ENCODE assay signal across 19 cellular contexts in genomic region chr1:13009348-13009747, GRCh38. TPM values are rescaled to one million over a fixed set of nuclear protein-coding genes. Genes with fewer than 3 reads are reported as not detected.
"Had no signal": no experiment of that assay in that cellular context is flagged by ENCODE, and none has a peak within 500 bp of the region (broad histone marks: within the 10 kb centered on the region; RNA-seq: fewer than 3 reads in every experiment).

No MANE protein-coding gene starts in this region.

RNA-seq across cellular contexts. Expression of gene PRAMEF27, which starts 47.0 kb away (rescaled TPM):
- total RNA-seq: activated naive CD4-positive, alpha-beta T cell treated with anti-CD3 and anti-CD28 coated beads for 36 hours; activated naive CD4-positive, alpha-beta T cell treated with anti-CD3 and anti-CD28 coated beads, Interleukin-2, amount 50 U/mL, for 72 hours; activated naive CD8-positive, alpha-beta T cell treated with anti-CD3 and anti-CD28 coated beads for 36 hours; activated naive CD8-positive, alpha-beta T cell treated with anti-CD3 and anti-CD28 coated beads, Interleukin-2, amount 10 ng/mL, durations not matched to agents 7 days and 5 days; activated T-cell treated with anti-CD3 and anti-CD28 coated beads, Interleukin-2, amount 50 U/mL, for 4 hours; activated T-cell treated with anti-CD3 and anti-CD28 coated beads, Interleukin-2, amount 50 U/mL, for 72 hours; activated T-helper 1 cell treated with anti-CD3 and anti-CD28 coated beads, Interleukin-12 subunit alpha, Interleukin-12 subunit beta, Interleukin-2, Interleukin-4 antibody, amounts not matched to agents 30 ng/mL and 10 ng/mL and 1 ng/mL, durations not matched to agents 14 hours and 24 hours and 36 hours; activated T-helper 17 cell treated with anti-CD3 and anti-CD28 coated beads, Interleukin-2, amount 50 U/mL, for 72 hours; activated T-helper 2 cell treated with anti-CD3 and anti-CD28 coated beads, Interferon-gamma antibody, Interleukin-2, Interleukin-4, amounts not matched to agents 10 μg/mL and 5 μg/mL and 100 μg/mL, durations not matched to agents 14 hours and 24 hours and 36 hours; adrenal gland; aorta; ascending aorta; astrocyte; body of pancreas; breast epithelium; bronchial epithelial cell; cardiac muscle cell; cardiac septum; cerebellum had no signal

RNA-seq across cellular contexts. Expression of gene HNRNPCL3, which starts 51.2 kb away (rescaled TPM):
- total RNA-seq: activated naive CD4-positive, alpha-beta T cell treated with anti-CD3 and anti-CD28 coated beads for 36 hours; activated naive CD4-positive, alpha-beta T cell treated with anti-CD3 and anti-CD28 coated beads, Interleukin-2, amount 50 U/mL, for 72 hours; activated naive CD8-positive, alpha-beta T cell treated with anti-CD3 and anti-CD28 coated beads for 36 hours; activated naive CD8-positive, alpha-beta T cell treated with anti-CD3 and anti-CD28 coated beads, Interleukin-2, amount 10 ng/mL, durations not matched to agents 7 days and 5 days; activated T-cell treated with anti-CD3 and anti-CD28 coated beads, Interleukin-2, amount 50 U/mL, for 4 hours; activated T-cell treated with anti-CD3 and anti-CD28 coated beads, Interleukin-2, amount 50 U/mL, for 72 hours; activated T-helper 1 cell treated with anti-CD3 and anti-CD28 coated beads, Interleukin-12 subunit alpha, Interleukin-12 subunit beta, Interleukin-2, Interleukin-4 antibody, amounts not matched to agents 30 ng/mL and 10 ng/mL and 1 ng/mL, durations not matched to agents 14 hours and 24 hours and 36 hours; activated T-helper 17 cell treated with anti-CD3 and anti-CD28 coated beads, Interleukin-2, amount 50 U/mL, for 72 hours; activated T-helper 2 cell treated with anti-CD3 and anti-CD28 coated beads, Interferon-gamma antibody, Interleukin-2, Interleukin-4, amounts not matched to agents 10 μg/mL and 5 μg/mL and 100 μg/mL, durations not matched to agents 14 hours and 24 hours and 36 hours; adrenal gland; aorta; ascending aorta; astrocyte; body of pancreas; breast epithelium; bronchial epithelial cell; cardiac muscle cell; cardiac septum; cerebellum had no signal
